8 cellular contexts compared by ENCODE assay signal in the genomic region with DNA sequence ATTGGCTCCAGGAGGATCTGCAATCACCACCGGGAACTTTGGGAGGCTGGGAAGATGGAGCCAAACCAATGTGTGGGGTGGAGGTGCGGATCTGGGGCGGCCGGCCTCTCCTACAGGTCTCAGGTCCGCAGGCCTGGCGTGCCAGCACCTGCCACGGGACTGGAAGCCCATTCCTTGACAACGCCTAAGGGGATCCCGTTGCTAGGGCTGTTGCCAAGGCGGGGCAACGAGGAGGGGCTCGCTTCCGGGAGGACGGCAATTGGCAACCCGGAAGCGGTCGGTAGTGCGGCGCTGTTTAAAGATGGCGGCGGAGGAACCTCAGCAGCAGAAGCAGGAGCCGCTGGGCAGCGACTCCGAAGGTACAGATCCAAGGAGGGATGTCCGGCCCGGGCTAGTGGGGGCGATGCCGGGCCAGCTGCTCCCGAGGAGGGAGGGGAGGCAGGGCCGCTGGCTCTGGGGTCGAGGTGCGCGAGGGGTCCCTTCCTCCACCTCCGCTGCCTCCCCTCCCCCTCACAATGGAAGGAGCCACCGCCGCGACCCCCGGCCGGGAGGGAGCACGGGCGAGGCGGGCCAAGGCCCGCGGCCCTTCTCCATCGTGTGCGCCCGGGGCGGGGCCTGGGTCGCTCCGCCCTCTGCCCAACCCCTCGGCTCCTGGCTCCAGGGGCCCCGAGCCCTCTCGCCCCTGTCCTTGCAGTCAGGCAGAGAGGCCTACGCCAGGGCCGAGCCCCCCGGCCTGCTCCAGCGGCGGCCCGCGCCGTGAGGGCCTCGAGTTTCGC. TPM values are rescaled to one million over a fixed set of nuclear protein-coding genes. Genes with fewer than 3 reads are reported as not detected.
DNase-seq lines count a peak whose midpoint lies in the region; TF ChIP-seq lines count a peak whose summit lies in the region.

TSS of gene OTUB1 (plus strand) at position 283 of the 776 bp plus-strand sequence. CDS start at position 302, 19 bp downstream.

- peak within 1 kb of the TSS; percentile 97 for H3K27ac Mint-ChIP-seq in activated naive CD4-positive, alpha-beta T cell treated with anti-CD3 and anti-CD28 coated beads, Interleukin-2, amount 10 ng/mL, durations not matched to agents 7 days and 5 days

- H3K4me1 ChIP-seq in HEK293 (ENCODE audit: control insufficient read depth, insufficient read depth, low read length): 0 out of 2 replicates have a peak, but pooled peaks cover 2% of the 10 kb centered on the region

- H3K4me3 ChIP-seq in HEK293 (ENCODE audit: low read depth, low read length) (peak within 1 kb of the TSS; percentile 95), SK-N-MC (peak within 1 kb of the TSS; percentile 89)

- no peaks in the 10 kb centered on the region for H3K27me3 Mint-ChIP-seq in activated naive CD4-positive, alpha-beta T cell treated with anti-CD3 and anti-CD28 coated beads, Interleukin-2, amount 10 ng/mL, durations not matched to agents 7 days and 5 days

- H3K36me3 ChIP-seq in HEK293 (ENCODE audit: control insufficient read depth in 2 of 2, insufficient read depth in 1 of 2, low read length in 2 of 2) (peaks cover 4 to 33% of the 10 kb centered on the region in 2 experiments; a peak in 2 of 3 replicates), SK-N-MC (ENCODE audit: insufficient read depth, low read length) (peaks cover 31% of the 10 kb centered on the region)

- in situ Hi-C loops in G401 (cut with HindIII; ENCODE audit: low sequenced_read_pairs): no loop called here

- H3K4me3 Mint-ChIP-seq in activated naive CD4-positive, alpha-beta T cell treated with anti-CD3 and anti-CD28 coated beads, Interleukin-2, amount 10 ng/mL, durations not matched to agents 7 days and 5 days: peak within 1 kb of the TSS; percentile 99

- no peak for TF ChIP-seq CTCF in HEK293 (tag by site-specific recombination; IDR thresholded peaks at IDR 0.05)

- POLR2A ChIA-PET in HEK293 (lab: Yijun Ruan, JAX): interaction anchor here (0.5 to 1.5 kb wide), 2 partner anchors 9 to 12 kb away, joined by 3 to 7 read pairs; partner anchors contain the start of gene COX8A

- peaks cover 41% of the 10 kb centered on the region for H3K4me1 Mint-ChIP-seq in activated naive CD4-positive, alpha-beta T cell treated with anti-CD3 and anti-CD28 coated beads, Interleukin-2, amount 10 ng/mL, durations not matched to agents 7 days and 5 days

- H3K9me3 ChIP-seq in HEK293 (ENCODE audit: control insufficient read depth, insufficient read depth, low read depth, low read length): no peaks in the 10 kb centered on the region
- no peaks in the 10 kb centered on the region for H3K9me3 ChIP-seq in SK-N-MC (ENCODE audit: low read depth, low read length)

- peaks cover 32% of the 10 kb centered on the region for H3K36me3 Mint-ChIP-seq in activated naive CD4-positive, alpha-beta T cell treated with anti-CD3 and anti-CD28 coated beads, Interleukin-2, amount 10 ng/mL, durations not matched to agents 7 days and 5 days

- H3K9me3 Mint-ChIP-seq in activated naive CD4-positive, alpha-beta T cell treated with anti-CD3 and anti-CD28 coated beads, Interleukin-2, amount 10 ng/mL, durations not matched to agents 7 days and 5 days: no peaks in the 10 kb centered on the region

- H3K27ac ChIP-seq in HEK293 (ENCODE audit: extremely low read depth, low read depth, low read length): peak within 1 kb of the TSS; percentile 76
- H3K27ac ChIP-seq in SK-N-MC: peak within 1 kb of the TSS; percentile 80

- CTCF ChIA-PET in HEK293 (lab: Yijun Ruan, JAX): interaction anchor here (0.6 to 1.0 kb wide), 4 partner anchors 41 to 163 kb away, joined by 3 to 6 read pairs (median 4); no protein-coding TSS in a partner anchor
- CTCF ChIA-PET in activated naive CD4-positive, alpha-beta T cell treated with anti-CD3 and anti-CD28 coated beads, Interleukin-2, amount 10 ng/mL, durations not matched to agents 7 days and 5 days (lab: Charles Lee): interaction anchor here (1.5 kb wide), 1 partner anchor 149 kb away, joined by 3 read pairs; no protein-coding TSS in a partner anchor

- H3K9ac ChIP-seq in SK-N-MC (ENCODE audit: insufficient read length): peak within 1 kb of the TSS; percentile 86

- DNase-seq in G401 (ENCODE audit: low spot score) (peak; percentile 94), NAMALWA (ENCODE audit: low spot score) (peak; percentile 89), SK-N-MC (ENCODE audit: low read depth, low spot score) (peak; percentile 44), germinal center (ENCODE audit: low spot score) (peak; percentile 90), non-pigmented ciliary epithelial cell (ENCODE audit: low read depth) (peak; percentile 52), superior temporal gyrus (ENCODE audit: extremely low spot score) (peak; percentile 91)
- DNase-seq in activated naive CD4-positive, alpha-beta T cell treated with anti-CD3 and anti-CD28 coated beads, Interleukin-2, amount 10 ng/mL, durations not matched to agents 7 days and 5 days: peak; percentile 94

TF ChIP-seq in HEK293, 187 proteins besides CTCF, POLR2A, EP300 and RAD21 (continues in another document):
- peak; percentile 56; the same call in 1 of the 2 replicates for TF ChIP-seq ZNF335 (tag by site-specific recombination; conservative IDR thresholded peaks at IDR 0.05)
- no peak for TF ChIP-seq ZNF658 (tag by site-specific recombination; IDR thresholded peaks at IDR 0.05)
- TF ChIP-seq HIC1 (tag by site-specific recombination; IDR thresholded peaks at IDR 0.05): peak; percentile 61; the same call in 1 of the 2 replicates
- peak; percentile 70 for TF ChIP-seq ZNF692 (tag by site-specific recombination; IDR thresholded peaks at IDR 0.05)
- peak; percentile 57 for TF ChIP-seq ZNF629 (tag by site-specific recombination; IDR thresholded peaks at IDR 0.05)
- TF ChIP-seq ZNF324 (tag by site-specific recombination; IDR thresholded peaks at IDR 0.05): peak; percentile 53; the same call in 1 of the 2 replicates
- 0 out of 2 replicates have a peak, but pooled peaks have one; percentile 31 for TF ChIP-seq ZBTB48 (tag by site-specific recombination; IDR thresholded peaks at IDR 0.05)
- TF ChIP-seq, protein P1, sequence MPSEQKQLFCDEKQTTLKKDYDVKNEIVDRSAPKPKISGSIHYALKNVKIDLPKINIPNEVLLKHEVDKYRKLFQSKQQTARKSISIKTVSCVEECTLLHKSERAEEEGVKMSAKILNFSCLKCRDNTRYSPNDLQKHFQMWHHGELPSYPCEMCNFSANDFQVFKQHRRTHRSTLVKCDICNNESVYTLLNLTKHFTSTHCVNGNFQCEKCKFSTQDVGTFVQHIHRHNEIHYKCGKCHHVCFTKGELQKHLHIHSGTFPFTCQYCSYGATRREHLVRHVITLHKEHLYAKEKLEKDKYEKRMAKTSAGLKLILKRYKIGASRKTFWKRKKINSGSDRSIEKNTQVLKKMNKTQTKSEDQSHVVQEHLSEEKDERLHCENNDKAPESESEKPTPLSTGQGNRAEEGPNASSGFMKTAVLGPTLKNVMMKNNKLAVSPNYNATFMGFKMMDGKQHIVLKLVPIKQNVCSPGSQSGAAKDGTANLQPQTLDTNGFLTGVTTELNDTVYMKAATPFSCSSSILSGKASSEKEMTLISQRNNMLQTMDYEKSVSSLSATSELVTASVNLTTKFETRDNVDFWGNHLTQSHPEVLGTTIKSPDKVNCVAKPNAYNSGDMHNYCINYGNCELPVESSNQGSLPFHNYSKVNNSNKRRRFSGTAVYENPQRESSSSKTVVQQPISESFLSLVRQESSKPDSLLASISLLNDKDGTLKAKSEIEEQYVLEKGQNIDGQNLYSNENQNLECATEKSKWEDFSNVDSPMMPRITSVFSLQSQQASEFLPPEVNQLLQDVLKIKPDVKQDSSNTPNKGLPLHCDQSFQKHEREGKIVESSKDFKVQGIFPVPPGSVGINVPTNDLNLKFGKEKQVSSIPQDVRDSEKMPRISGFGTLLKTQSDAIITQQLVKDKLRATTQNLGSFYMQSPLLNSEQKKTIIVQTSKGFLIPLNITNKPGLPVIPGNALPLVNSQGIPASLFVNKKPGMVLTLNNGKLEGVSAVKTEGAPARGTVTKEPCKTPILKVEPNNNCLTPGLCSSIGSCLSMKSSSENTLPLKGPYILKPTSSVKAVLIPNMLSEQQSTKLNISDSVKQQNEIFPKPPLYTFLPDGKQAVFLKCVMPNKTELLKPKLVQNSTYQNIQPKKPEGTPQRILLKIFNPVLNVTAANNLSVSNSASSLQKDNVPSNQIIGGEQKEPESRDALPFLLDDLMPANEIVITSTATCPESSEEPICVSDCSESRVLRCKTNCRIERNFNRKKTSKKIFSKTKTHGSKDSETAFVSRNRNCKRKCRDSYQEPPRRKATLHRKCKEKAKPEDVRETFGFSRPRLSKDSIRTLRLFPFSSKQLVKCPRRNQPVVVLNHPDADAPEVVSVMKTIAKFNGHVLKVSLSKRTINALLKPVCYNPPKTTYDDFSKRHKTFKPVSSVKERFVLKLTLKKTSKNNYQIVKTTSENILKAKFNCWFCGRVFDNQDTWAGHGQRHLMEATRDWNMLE (tag by site-specific recombination; conservative IDR thresholded peaks at IDR 0.05; ENCODE audit: low read depth): peak; percentile 52

RNA-seq across cellular contexts. Expression of gene OTUB1, which starts in this region (rescaled TPM):
- 123 and 143 TPM in 2 replicates for total RNA-seq in G401 (2014; rRNA removed; shearing (Covaris generic))

Comparison
In these comparisons a context has a peak if more than half of its experiments do, and no peak if none do; other contexts are left out.
1. Peak in every context shown above with its lines: DNase-seq, H3K4me3 ChIP-seq and H3K27ac ChIP-seq.
2. DNase-seq: peak in every context shown above with its lines; median percentile 94 in G401; 94 in activated naive CD4-positive, alpha-beta T cell treated with anti-CD3 and anti-CD28 coated beads, Interleukin-2, amount 10 ng/mL, durations not matched to agents 7 days and 5 days; 91 in superior temporal gyrus; 90 in germinal center; 89 in NAMALWA; 52 in non-pigmented ciliary epithelial cell; 44 in SK-N-MC.